Comparison of ENCODE assay signal across 8 cellular contexts in the genomic region with DNA sequence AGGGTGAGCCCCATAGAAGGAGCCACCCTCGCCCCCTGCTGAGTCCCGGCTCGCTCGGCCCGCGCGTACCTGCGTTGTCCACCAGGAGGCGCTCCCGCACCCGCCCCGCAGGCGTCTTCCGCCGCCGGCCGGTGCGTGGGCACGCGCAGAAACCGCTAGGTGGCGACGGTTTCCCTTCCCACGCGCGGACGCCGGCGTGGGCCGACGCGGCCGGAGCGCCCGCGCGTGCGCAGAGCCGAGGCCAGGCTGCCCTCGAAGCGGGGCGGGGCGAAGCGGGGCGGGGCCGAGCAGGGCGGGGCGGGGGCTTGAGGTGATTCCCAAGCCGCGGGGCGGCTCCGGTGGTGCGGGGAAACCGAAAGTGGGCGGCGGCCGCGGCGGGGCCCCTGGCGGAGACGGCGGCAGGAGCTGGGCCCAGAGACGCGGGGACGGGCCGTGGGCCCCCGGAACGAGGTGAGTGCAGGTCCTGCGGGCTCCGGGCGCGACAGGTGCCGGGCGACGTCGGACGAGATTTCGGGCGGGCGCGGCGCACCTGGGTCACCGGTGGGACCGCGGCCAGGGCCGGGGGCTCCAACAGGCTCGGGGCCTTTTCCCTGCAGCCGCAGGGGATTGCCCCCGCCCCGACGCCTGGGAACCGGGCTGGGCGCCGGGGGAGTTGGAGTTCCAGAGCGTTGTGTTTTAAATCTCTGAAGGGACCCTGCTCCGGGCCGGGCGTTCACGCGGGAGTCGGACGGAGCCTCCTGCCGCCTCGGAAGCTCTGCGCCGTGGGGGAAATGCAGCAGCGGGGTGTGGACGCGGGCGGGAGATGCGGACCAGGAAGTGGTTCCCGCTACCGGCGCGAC. TPM values are rescaled to one million over a fixed set of nuclear protein-coding genes. Genes with fewer than 3 reads are reported as not detected.
DNase-seq lines count a peak whose midpoint lies in the region; FAIRE-seq and TF ChIP-seq lines count a peak whose summit lies in the region.

A gene with protein sequence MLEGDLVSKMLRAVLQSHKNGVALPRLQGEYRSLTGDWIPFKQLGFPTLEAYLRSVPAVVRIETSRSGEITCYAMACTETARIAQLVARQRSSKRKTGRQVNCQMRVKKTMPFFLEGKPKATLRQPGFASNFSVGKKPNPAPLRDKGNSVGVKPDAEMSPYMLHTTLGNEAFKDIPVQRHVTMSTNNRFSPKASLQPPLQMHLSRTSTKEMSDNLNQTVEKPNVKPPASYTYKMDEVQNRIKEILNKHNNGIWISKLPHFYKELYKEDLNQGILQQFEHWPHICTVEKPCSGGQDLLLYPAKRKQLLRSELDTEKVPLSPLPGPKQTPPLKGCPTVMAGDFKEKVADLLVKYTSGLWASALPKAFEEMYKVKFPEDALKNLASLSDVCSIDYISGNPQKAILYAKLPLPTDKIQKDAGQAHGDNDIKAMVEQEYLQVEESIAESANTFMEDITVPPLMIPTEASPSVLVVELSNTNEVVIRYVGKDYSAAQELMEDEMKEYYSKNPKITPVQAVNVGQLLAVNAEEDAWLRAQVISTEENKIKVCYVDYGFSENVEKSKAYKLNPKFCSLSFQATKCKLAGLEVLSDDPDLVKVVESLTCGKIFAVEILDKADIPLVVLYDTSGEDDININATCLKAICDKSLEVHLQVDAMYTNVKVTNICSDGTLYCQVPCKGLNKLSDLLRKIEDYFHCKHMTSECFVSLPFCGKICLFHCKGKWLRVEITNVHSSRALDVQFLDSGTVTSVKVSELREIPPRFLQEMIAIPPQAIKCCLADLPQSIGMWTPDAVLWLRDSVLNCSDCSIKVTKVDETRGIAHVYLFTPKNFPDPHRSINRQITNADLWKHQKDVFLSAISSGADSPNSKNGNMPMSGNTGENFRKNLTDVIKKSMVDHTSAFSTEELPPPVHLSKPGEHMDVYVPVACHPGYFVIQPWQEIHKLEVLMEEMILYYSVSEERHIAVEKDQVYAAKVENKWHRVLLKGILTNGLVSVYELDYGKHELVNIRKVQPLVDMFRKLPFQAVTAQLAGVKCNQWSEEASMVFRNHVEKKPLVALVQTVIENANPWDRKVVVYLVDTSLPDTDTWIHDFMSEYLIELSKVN (plus strand): TSS at position 308 of the 839 bp plus-strand sequence. CDS start 16,370 bp downstream, outside the sequence.

- no peaks in the 10 kb centered on the region for H3K36me3 ChIP-seq in transverse colon

- CTCF ChIA-PET in GM10248 (lab: Yijun Ruan, JAX) = interaction anchor here (0.6 to 4.8 kb wide), 34 partner anchors 9 to 551 kb away, joined by 3 to 31 read pairs (median 4); a partner anchor contains a TSS

- peaks cover 12 to 45% (median 22%) of the 10 kb centered on the region in 4 donors for H3K4me1 ChIP-seq in transverse colon

- no peaks in the 10 kb centered on the region for H3K9me3 ChIP-seq in transverse colon

- H3K4me3 ChIP-seq in transverse colon = peak within 1 kb of the TSS; percentile 79 to 100 (median 95)

- TF ChIP-seq EP300 in transverse colon (IDR thresholded peaks at IDR 0.05; ENCODE audit: low read depth) = peak; percentile 79

- intact Hi-C loops in cardiac septum (cut with DNase I) = loop anchor here (5.0 kb wide), 3 partner anchors 90 to 200 kb away; a partner anchor contains a TSS
- intact Hi-C loops in posterior cingulate gyrus (cut with DNase I) = loop anchor here (1.0 kb wide), 4 partner anchors 56 to 203 kb away; a partner anchor contains a TSS
- intact Hi-C loops in transverse colon (cut with DNase I; ENCODE audit: low total_unique reads) = no loop called here

- no peaks in the 10 kb centered on the region for H3K27me3 ChIP-seq in transverse colon

- FAIRE-seq in H54 (lab: Jason Lieb, UNC) = peak; percentile 66

- peak; percentile 21; the same call in 1 of the 2 replicates for TF ChIP-seq POLR2A in H54 (IDR thresholded peaks at IDR 0.05; ENCODE audit: low read depth, low read length)
- peak; percentile 56 for TF ChIP-seq POLR2A in transverse colon (IDR thresholded peaks at IDR 0.05)

- POLR2A ChIA-PET in GM10248 (lab: Yijun Ruan, JAX) = no interaction called here

- DNase-seq in GM10248 (ENCODE audit: extremely low spot score) (peak; percentile 98), H54 (ENCODE audit: insufficient read length, low spot score) (peak; percentile 98), M059J (ENCODE audit: low read depth) (peak; percentile 73), SW 1271 (lab: John Stamatoyannopoulos, UW) (peak; percentile 37 to 73), cardiac septum (ENCODE audit: low spot score) (peak; percentile 96), posterior cingulate gyrus (peak; percentile 67 to 97 (median 80)), transverse colon (peak; percentile 93)
- DNase-seq in activated naive CD8-positive, alpha-beta T cell treated with anti-CD3 and anti-CD28 coated beads, Interleukin-2, amount 50 U/mL, for 16 hours (ENCODE audit: low read depth, low spot score) = peak; percentile 81

- peak within 1 kb of the TSS; percentile 91 to 98 (median 95) for H3K27ac ChIP-seq in transverse colon

- TF ChIP-seq CTCF in GM10248 (IDR thresholded peaks at IDR 0.05; ENCODE audit: control extremely low read depth, extremely low read depth, low read depth, missing control alignments) = peak; percentile 100
- peak; percentile 94 to 100 (median 99) for TF ChIP-seq CTCF in transverse colon (IDR thresholded peaks at IDR 0.05)

- 1% methylated on average over 67 of the region's 115 CpGs; no CpG with 5 or more reads in 1 of the 2 donors for WGBS in transverse colon (ENCODE audit: low coverage in 1 of 2), 2 donors

- in situ Hi-C loops in transverse colon (cut with MboI; ENCODE audit: low pct_ligation_motif_present in 1 of 4, low pct_unique_long_range_greater_than_20kb in 1 of 4, low sequenced_read_pairs in 3 of 4) = loop anchor here in 1 of 4 donors (10.0 kb wide), 1 partner anchor 557 kb away; a partner anchor contains a TSS

RNA-seq across cellular contexts. Expression of the gene that starts here (rescaled TPM):
- total RNA-seq in M059J (2014; rRNA removed; shearing (Covaris generic)) = 37.5 and 46.9 TPM in 2 replicates
- total RNA-seq in cardiac septum = 8.8 TPM
- total RNA-seq in transverse colon = 10 to 100 TPM; 15.0 to 47.4 (median 31.4) TPM

Comparison
In these comparisons a context has a peak if more than half of its experiments do, and no peak if none do; other contexts are left out.
1. Peak in every context shown above with its lines: DNase-seq, H3K4me3 ChIP-seq and H3K27ac ChIP-seq.